ENCODE assay signal across 10 cellular contexts in the genomic region with DNA sequence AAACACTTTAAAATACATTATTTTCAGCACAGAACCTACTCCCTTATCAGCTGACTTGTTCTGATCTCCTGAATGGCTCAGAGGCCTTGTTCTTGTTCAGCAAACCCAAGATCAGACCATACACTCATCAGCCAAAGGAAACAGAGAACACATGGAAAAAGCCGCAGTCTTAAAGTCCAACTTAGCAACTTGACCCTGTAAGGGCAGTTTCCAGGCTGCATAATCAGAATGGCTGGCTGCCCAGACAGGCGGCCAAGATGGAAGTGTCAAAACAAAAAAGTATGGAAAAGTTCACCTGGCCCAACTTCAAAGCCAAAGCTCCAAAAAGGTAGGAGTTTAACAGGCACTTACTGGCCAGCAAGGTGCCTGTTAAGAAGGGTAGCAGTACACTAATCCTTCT. TPM values are rescaled to one million over a fixed set of nuclear protein-coding genes. Genes with fewer than 3 reads are reported as not detected.
A peak's percentile ranks its signal among the peaks of the same experiment; 100 is the strongest.
DNase-seq lines count a peak whose midpoint lies in the region; ATAC-seq, FAIRE-seq and TF ChIP-seq lines count a peak whose summit lies in the region.
"Had no signal": no experiment of that assay in that cellular context is flagged by ENCODE, and none has a peak within 500 bp of the region (broad histone marks: within the 10 kb centered on the region; RNA-seq: fewer than 3 reads in every experiment).

No MANE protein-coding gene starts in this region.

- TF ChIP-seq CTCF in astrocyte of the spinal cord (IDR thresholded peaks at IDR 0.05; ENCODE audit: low read depth, low read length), result no peak

- no peak for FAIRE-seq in urothelium cell line (lab: Jason Lieb, UNC)

- DNase-seq in Daoy (ENCODE audit: low read depth) (peak; percentile 45), astrocyte of the spinal cord (ENCODE audit: low read depth, low spot score) (peak; percentile 91), left ventricle myocardium superior (peak; percentile 72), posterior vena cava (ENCODE audit: low spot score) (peak; percentile 83), urothelium cell line (ENCODE audit: low spot score) (no peak), occipital lobe (lab: John Stamatoyannopoulos, UW) (no peak)

- H3K4me3 ChIP-seq in astrocyte of the spinal cord (ENCODE audit: low read depth, low read length), result no peak overlapping the region
- H3K4me3 ChIP-seq: cardiac muscle cell had no signal

- ATAC-seq in left ventricle myocardium superior, result peak; percentile 68
- no peak for ATAC-seq in HG03460 (IDR thresholded peaks at IDR 0.05; ENCODE audit: unreplicated experiment)
- no peak for ATAC-seq in GM21528 (IDR thresholded peaks at IDR 0.05; ENCODE audit: low FRiP score, unreplicated experiment)
- ATAC-seq: activated CD4-positive, CD25-positive, alpha-beta regulatory T cell treated with anti-CD3 and anti-CD28 coated beads, Interleukin-2, amount 50 U/mL, for 24 hours had no signal

- in situ Hi-C loops in astrocyte of the spinal cord (cut with HindIII; ENCODE audit: low sequenced_read_pairs), result no loop called here

- intact Hi-C loops in left ventricle myocardium superior (cut with micrococcal nuclease), result no loop called here
- intact Hi-C loops in posterior vena cava (cut with DNase I), result no loop called here

RNA-seq across cellular contexts. Expression of a gene that starts 56.3 kb away (rescaled TPM):
- 28.7 and 47.5 TPM in 2 replicates for total RNA-seq in Daoy (2014; rRNA removed; shearing (Covaris generic))
- total RNA-seq in left ventricle myocardium superior, result 46.0 TPM
- total RNA-seq in posterior vena cava, result 10 to 100 TPM; 42.8 to 55.1 TPM
- 11.7 TPM for total RNA-seq in occipital lobe

Comparison
In these comparisons a context has a peak if more than half of its experiments do, and no peak if none do; other contexts are left out.
1. DNase-seq: peak in Daoy (single experiment), astrocyte of the spinal cord (single experiment), left ventricle myocardium superior (single experiment) and posterior vena cava (single experiment); none in urothelium cell line (single experiment) and occipital lobe (single experiment).